16 cellular contexts compared by ENCODE assay signal in the genomic region with DNA sequence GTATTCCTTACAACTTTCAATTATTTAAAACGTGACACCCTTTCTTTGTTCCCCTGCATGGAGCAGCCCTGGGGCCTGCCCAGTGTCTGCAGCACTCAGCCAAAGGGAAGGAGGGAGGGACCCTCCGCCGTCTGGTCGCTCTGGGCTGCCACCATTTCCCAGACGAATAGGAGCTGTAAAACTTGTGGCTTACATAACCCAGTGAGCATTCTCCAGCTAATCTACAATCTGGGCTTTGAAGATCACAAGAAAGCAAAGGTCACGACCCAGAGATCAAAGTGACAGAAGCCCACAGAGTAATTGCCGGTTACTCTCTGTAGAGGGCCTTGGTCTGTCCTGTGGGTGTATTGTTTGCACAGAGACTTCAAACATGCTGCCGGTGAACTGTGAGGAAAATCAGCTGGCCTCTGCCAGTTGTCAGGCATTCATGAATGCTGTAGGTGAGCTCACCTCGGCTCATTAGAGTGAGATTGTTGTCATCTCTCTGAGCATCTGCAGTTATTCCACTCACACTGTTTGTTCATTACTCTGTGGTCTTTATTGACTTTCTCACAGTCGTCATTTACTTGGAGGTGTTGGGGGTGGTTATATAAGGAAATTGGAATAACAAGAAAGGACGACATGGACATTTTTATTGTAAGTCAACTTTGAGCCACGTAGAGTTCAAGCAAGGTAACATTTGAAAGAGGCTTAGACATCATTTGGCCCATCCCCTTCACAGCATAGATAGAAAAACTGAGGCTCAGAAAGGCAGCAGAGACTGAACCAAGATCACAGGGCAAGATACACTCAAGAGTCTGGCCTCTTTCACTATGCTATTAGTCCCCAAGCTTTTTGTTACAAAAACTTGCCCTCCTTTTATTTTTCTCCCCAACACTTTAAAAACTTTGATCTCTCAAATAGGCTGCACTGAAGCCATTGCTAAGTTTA.
A peak's percentile ranks its signal among the peaks of the same experiment; 100 is the strongest.
DNase-seq lines count a peak whose midpoint lies in the region; TF ChIP-seq lines count a peak whose summit lies in the region.
"Had no signal": no experiment of that assay in that cellular context is flagged by ENCODE, and none has a peak within 500 bp of the region (broad histone marks: within the 10 kb centered on the region; RNA-seq: fewer than 3 reads in every experiment).

No MANE protein-coding gene starts in this region.

- H3K4me3 ChIP-seq in LNCaP clone FGC (ENCODE audit: low read depth, low read length) (no peak overlapping the region), ectodermal cell (ENCODE audit: insufficient read depth, low read depth, low read length) (no peak overlapping the region)
- H3K4me3 ChIP-seq: breast epithelium, GM23248, sigmoid colon, SJSA1 had no signal

- no peak overlapping the region for H3K4me3 Mint-ChIP-seq in nephron
- H3K4me3 Mint-ChIP-seq in activated naive CD4-positive, alpha-beta T cell treated with anti-CD3 and anti-CD28 coated beads for 36 hours = no peak overlapping the region
- H3K4me3 Mint-ChIP-seq: activated naive CD4-positive, alpha-beta T cell treated with anti-CD3 and anti-CD28 coated beads, Interleukin-2, amount 10 ng/mL, durations not matched to agents 7 days and 5 days; stimulated activated naive CD8-positive, alpha-beta T cell treated with anti-CD3 and anti-CD28 coated beads, Interleukin-15, amount 100 ng/mL, for 72 hours had no signal

- H3K27me3 Mint-ChIP-seq in nephron (ENCODE audit: low read depth) = peaks cover 29% of the 10 kb centered on the region
- peaks cover 2% of the 10 kb centered on the region for H3K27me3 Mint-ChIP-seq in activated naive CD4-positive, alpha-beta T cell treated with anti-CD3 and anti-CD28 coated beads for 36 hours (ENCODE audit: low read depth)
- H3K27me3 Mint-ChIP-seq: activated naive CD4-positive, alpha-beta T cell treated with anti-CD3 and anti-CD28 coated beads, Interleukin-2, amount 10 ng/mL, durations not matched to agents 7 days and 5 days; stimulated activated naive CD8-positive, alpha-beta T cell treated with anti-CD3 and anti-CD28 coated beads, Interleukin-15, amount 100 ng/mL, for 72 hours had no signal

- 20 to 26% methylated on average over 12 of the region's 12 CpGs for WGBS in ectodermal cell, 2 experiments

- DNase-seq in DMS153 treated with DMSO at 0.1 percent for 48 hours (lab: John Stamatoyannopoulos, UW; ENCODE audit: unreplicated experiment) = peak; percentile 54
- DNase-seq in LNCaP clone FGC (ENCODE audit: low read depth) = peak; percentile 96
- no peak for DNase-seq in GM10266 (ENCODE audit: extremely low spot score)
- DNase-seq in NCI-H2171 (lab: John Stamatoyannopoulos, UW) = no peak
- no peak for DNase-seq in activated naive CD4-positive, alpha-beta T cell treated with anti-CD3 and anti-CD28 coated beads for 36 hours
- no peak for DNase-seq in NCI-H2196 treated with DMSO at 0.1 percent for 48 hours (lab: John Stamatoyannopoulos, UW; ENCODE audit: unreplicated experiment)
- DNase-seq: activated naive CD4-positive, alpha-beta T cell treated with anti-CD3 and anti-CD28 coated beads, Interleukin-2, amount 10 ng/mL, durations not matched to agents 7 days and 5 days; foreskin melanocyte; GM23248; NCI-H1092 treated with DMSO at 0.1 percent for 48 hours; sigmoid colon; stimulated activated naive CD8-positive, alpha-beta T cell treated with anti-CD3 and anti-CD28 coated beads, Interleukin-15, amount 100 ng/mL, for 72 hours had no signal

- peaks cover 3% of the 10 kb centered on the region for H3K36me3 Mint-ChIP-seq in nephron (ENCODE audit: low read depth)
- no peaks in the 10 kb centered on the region for H3K36me3 Mint-ChIP-seq in activated naive CD4-positive, alpha-beta T cell treated with anti-CD3 and anti-CD28 coated beads for 36 hours (ENCODE audit: low read depth)
- H3K36me3 Mint-ChIP-seq: activated naive CD4-positive, alpha-beta T cell treated with anti-CD3 and anti-CD28 coated beads, Interleukin-2, amount 10 ng/mL, durations not matched to agents 7 days and 5 days had no signal

- peaks cover 2% of the 10 kb centered on the region for H3K9me3 Mint-ChIP-seq in nephron
- H3K9me3 Mint-ChIP-seq in activated naive CD4-positive, alpha-beta T cell treated with anti-CD3 and anti-CD28 coated beads for 36 hours = peaks cover 5% of the 10 kb centered on the region

- H3K36me3 ChIP-seq in ectodermal cell (ENCODE audit: control insufficient read depth, insufficient read depth, low read length) = no peaks in the 10 kb centered on the region
- H3K36me3 ChIP-seq: breast epithelium, sigmoid colon, SJSA1 had no signal

- TF ChIP-seq CTCF in LNCaP clone FGC (IDR thresholded peaks at IDR 0.05; ENCODE audit: control insufficient read depth, extremely low read depth, insufficient read depth) = no peak
- no peak for TF ChIP-seq CTCF in nephron (IDR thresholded peaks at IDR 0.05; ENCODE audit: unreplicated experiment in 3 of 3)
- TF ChIP-seq CTCF in GM10266 (IDR thresholded peaks at IDR 0.05; ENCODE audit: control insufficient read depth, insufficient read depth, low read depth, missing control alignments) = no peak

- H3K27ac ChIP-seq in ectodermal cell (ENCODE audit: insufficient read depth, low read depth, low read length, poor library complexity, severe bottlenecking) = peak overlapping the region; percentile 62
- H3K27ac ChIP-seq: breast epithelium, GM23248, sigmoid colon, SJSA1 had no signal

- H3K27ac Mint-ChIP-seq in nephron = peak overlapping the region; percentile 56 to 77 (median 56)
- no peak overlapping the region for H3K27ac Mint-ChIP-seq in activated naive CD4-positive, alpha-beta T cell treated with anti-CD3 and anti-CD28 coated beads for 36 hours
- H3K27ac Mint-ChIP-seq: activated naive CD4-positive, alpha-beta T cell treated with anti-CD3 and anti-CD28 coated beads, Interleukin-2, amount 10 ng/mL, durations not matched to agents 7 days and 5 days had no signal

- CTCF ChIA-PET in activated naive CD4-positive, alpha-beta T cell treated with anti-CD3 and anti-CD28 coated beads for 36 hours (lab: Charles Lee) = interaction anchor here (2.2 kb wide), 1 partner anchor 15 kb away, joined by 8 read pairs; no protein-coding TSS in a partner anchor

- peaks cover 27% of the 10 kb centered on the region for H3K4me1 ChIP-seq in ectodermal cell (ENCODE audit: control insufficient read depth, insufficient read depth, low read length)
- H3K4me1 ChIP-seq: breast epithelium, SJSA1 had no signal

- peaks cover 15% of the 10 kb centered on the region for H3K27me3 ChIP-seq in ectodermal cell (ENCODE audit: control insufficient read depth, insufficient read depth, low read length, poor library complexity, severe bottlenecking)
- H3K27me3 ChIP-seq: breast epithelium, sigmoid colon, SJSA1 had no signal

- H3K9me3 ChIP-seq in ectodermal cell (ENCODE audit: control insufficient read depth, low read length) = peaks cover 4% of the 10 kb centered on the region
- H3K9me3 ChIP-seq: SJSA1 had no signal

- intact Hi-C loops in activated naive CD4-positive, alpha-beta T cell treated with anti-CD3 and anti-CD28 coated beads for 36 hours (cut with micrococcal nuclease) = no loop called here

- H3K4me1 Mint-ChIP-seq in nephron = peaks cover 34% of the 10 kb centered on the region
- no peaks in the 10 kb centered on the region for H3K4me1 Mint-ChIP-seq in activated naive CD4-positive, alpha-beta T cell treated with anti-CD3 and anti-CD28 coated beads for 36 hours (ENCODE audit: low read depth)
- H3K4me1 Mint-ChIP-seq: activated naive CD4-positive, alpha-beta T cell treated with anti-CD3 and anti-CD28 coated beads, Interleukin-2, amount 10 ng/mL, durations not matched to agents 7 days and 5 days; stimulated activated naive CD8-positive, alpha-beta T cell treated with anti-CD3 and anti-CD28 coated beads, Interleukin-15, amount 100 ng/mL, for 72 hours had no signal

Comparison
In these comparisons a context has a peak if more than half of its experiments do, and no peak if none do; other contexts are left out.
1. DNase-seq: peak in DMS153 treated with DMSO at 0.1 percent for 48 hours (single experiment) and LNCaP clone FGC (single experiment); none in GM10266 (single experiment), NCI-H2171 (single experiment), activated naive CD4-positive, alpha-beta T cell treated with anti-CD3 and anti-CD28 coated beads for 36 hours (single experiment) and NCI-H2196 treated with DMSO at 0.1 percent for 48 hours (single experiment).